ENCODE assay signal across 1 cellular context in genomic region chr4:152779513-152780266, GRCh38.
TF ChIP-seq lines count a peak whose summit lies in the region.

Gene ARFIP1, plus strand, starts transcription at chr4:152779954. Its CDS starts 49,680 bp downstream, at chr4:152829634.
Gene TIGD4, minus strand, starts transcription at chr4:152779730. Its CDS starts 8,726 bp downstream, at chr4:152771004.

TF ChIP-seq in SK-N-SH, 30 proteins besides CTCF, POLR2A, EP300 and RAD21 (continued from another document):
- TF ChIP-seq, protein P1, sequence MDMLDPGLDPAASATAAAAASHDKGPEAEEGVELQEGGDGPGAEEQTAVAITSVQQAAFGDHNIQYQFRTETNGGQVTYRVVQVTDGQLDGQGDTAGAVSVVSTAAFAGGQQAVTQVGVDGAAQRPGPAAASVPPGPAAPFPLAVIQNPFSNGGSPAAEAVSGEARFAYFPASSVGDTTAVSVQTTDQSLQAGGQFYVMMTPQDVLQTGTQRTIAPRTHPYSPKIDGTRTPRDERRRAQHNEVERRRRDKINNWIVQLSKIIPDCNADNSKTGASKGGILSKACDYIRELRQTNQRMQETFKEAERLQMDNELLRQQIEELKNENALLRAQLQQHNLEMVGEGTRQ (IDR thresholded peaks at IDR 0.05; ENCODE audit: borderline replicate concordance, low read depth, low read length), result no peak; the same call in 1 of the 2 replicates
- peak; percentile 18; the same call in 1 of the 2 replicates for TF ChIP-seq SMC3 (IDR thresholded peaks at IDR 0.05; ENCODE audit: low read depth, low read length)
- TF ChIP-seq RXRA (IDR thresholded peaks at IDR 0.05; ENCODE audit: borderline replicate concordance, low read depth), result no peak
- peak; percentile 95 for TF ChIP-seq GABPA (IDR thresholded peaks at IDR 0.05; ENCODE audit: low read depth)
- no peak for TF ChIP-seq JUND (IDR thresholded peaks at IDR 0.05)
- TF ChIP-seq POLR2AphosphoS5 (IDR thresholded peaks at IDR 0.05; ENCODE audit: low read depth, low read length), result peak; percentile 82
- TF ChIP-seq RFX5 (IDR thresholded peaks at IDR 0.05; ENCODE audit: low read length), result peak; percentile 71; the same call in 1 of the 2 replicates
- no peak for TF ChIP-seq EZH2phosphoT487 (IDR thresholded peaks at IDR 0.05; ENCODE audit: borderline replicate concordance, low read depth)
- TF ChIP-seq TCF12 (IDR thresholded peaks at IDR 0.05), result no peak
- TF ChIP-seq CHD2 (IDR thresholded peaks at IDR 0.05; ENCODE audit: low read length, partially characterized antibody), result peak; percentile 72
- TF ChIP-seq, protein P2, sequence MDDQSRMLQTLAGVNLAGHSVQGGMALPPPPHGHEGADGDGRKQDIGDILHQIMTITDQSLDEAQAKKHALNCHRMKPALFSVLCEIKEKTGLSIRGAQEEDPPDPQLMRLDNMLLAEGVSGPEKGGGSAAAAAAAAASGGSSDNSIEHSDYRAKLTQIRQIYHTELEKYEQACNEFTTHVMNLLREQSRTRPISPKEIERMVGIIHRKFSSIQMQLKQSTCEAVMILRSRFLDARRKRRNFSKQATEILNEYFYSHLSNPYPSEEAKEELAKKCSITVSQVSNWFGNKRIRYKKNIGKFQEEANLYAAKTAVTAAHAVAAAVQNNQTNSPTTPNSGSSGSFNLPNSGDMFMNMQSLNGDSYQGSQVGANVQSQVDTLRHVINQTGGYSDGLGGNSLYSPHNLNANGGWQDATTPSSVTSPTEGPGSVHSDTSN (IDR thresholded peaks at IDR 0.05), result 0 out of 2 replicates have a peak, but pooled peaks have one; percentile 12
- TF ChIP-seq TAF1 (IDR thresholded peaks at IDR 0.05; ENCODE audit: borderline replicate concordance, low read depth, low read length), result peak; percentile 81
- no peak for TF ChIP-seq FOXM1 (IDR thresholded peaks at IDR 0.05; ENCODE audit: low read depth)
- peak; percentile 35; the same call in 1 of the 2 replicates for TF ChIP-seq REST (IDR thresholded peaks at IDR 0.05; ENCODE audit: low read depth, low read length)
- TF ChIP-seq MEF2A (IDR thresholded peaks at IDR 0.05; ENCODE audit: borderline replicate concordance, low read depth), result no peak
- TF ChIP-seq MAX (IDR thresholded peaks at IDR 0.05; ENCODE audit: low read depth), result peak; percentile 72
- TF ChIP-seq NRF1 (IDR thresholded peaks at IDR 0.05; ENCODE audit: low read depth, low read length), result peak; percentile 27; the same call in 1 of the 2 replicates
- TF ChIP-seq MXI1 (IDR thresholded peaks at IDR 0.05; ENCODE audit: low read depth, low read length), result peak; percentile 95
- TF ChIP-seq GATA2 (CRISPR knock-in tag; IDR thresholded peaks at IDR 0.05), result no peak
TF ChIP-seq in SK-N-SH: peak in this region for 13.
